1 cellular context compared by ENCODE assay signal in the genomic region with DNA sequence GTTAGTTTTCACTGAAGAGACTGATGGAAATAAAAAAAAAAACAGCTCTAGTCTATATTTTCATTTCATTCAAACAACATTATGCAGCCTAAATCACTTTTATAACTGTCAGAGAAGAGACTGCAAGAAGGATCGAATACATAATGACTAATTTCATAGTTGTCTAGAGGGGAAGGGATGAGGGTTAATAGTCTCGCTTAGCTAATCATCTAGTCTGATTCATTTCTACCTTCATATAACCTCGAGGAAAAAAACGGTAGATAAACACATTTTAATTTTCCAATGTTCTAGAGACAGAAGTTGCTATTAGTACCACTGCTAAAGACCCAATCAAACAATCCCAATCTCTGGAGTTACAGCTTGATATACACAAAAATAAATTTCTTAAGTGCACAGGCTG.
TF ChIP-seq lines count a peak whose summit lies in the region.

No MANE protein-coding gene starts in this region.

TF ChIP-seq in K562, 482 proteins besides CTCF, POLR2A, EP300 and RAD21:
- TF ChIP-seq ZC3H11A (IDR thresholded peaks at IDR 0.05; ENCODE audit: low read depth, low read length) (no peak), SAFB (IDR thresholded peaks at IDR 0.05; ENCODE audit: borderline replicate concordance, low read depth, low read length) (no peak), DIDO1 (tag; IDR thresholded peaks at IDR 0.05; ENCODE audit: low read depth) (no peak), EGR1 (conservative IDR thresholded peaks at IDR 0.05) (no peak), ZNF436 (CRISPR knock-in tag; IDR thresholded peaks at IDR 0.05) (no peak), XRCC3 (IDR thresholded peaks at IDR 0.05) (no peak), MYBL2 (IDR thresholded peaks at IDR 0.05; ENCODE audit: low read depth) (no peak), MYBL2 (CRISPR knock-in tag; IDR thresholded peaks at IDR 0.05; ENCODE audit: borderline replicate concordance) (no peak), FOXA3 (CRISPR knock-in tag; conservative IDR thresholded peaks at IDR 0.05 in 1 of 2, IDR thresholded peaks at IDR 0.05 in 1 of 2) (no peak), NFYB (IDR thresholded peaks at IDR 0.05; ENCODE audit: extremely low read depth, insufficient read length) (no peak), RBM25 (IDR thresholded peaks at IDR 0.05; ENCODE audit: low read depth, low read length, severe bottlenecking) (no peak), ZNF140 (CRISPR knock-in tag; IDR thresholded peaks at IDR 0.05) (no peak), IRF2 (CRISPR knock-in tag; IDR thresholded peaks at IDR 0.05) (no peak)
- TF ChIP-seq, protein P1, sequence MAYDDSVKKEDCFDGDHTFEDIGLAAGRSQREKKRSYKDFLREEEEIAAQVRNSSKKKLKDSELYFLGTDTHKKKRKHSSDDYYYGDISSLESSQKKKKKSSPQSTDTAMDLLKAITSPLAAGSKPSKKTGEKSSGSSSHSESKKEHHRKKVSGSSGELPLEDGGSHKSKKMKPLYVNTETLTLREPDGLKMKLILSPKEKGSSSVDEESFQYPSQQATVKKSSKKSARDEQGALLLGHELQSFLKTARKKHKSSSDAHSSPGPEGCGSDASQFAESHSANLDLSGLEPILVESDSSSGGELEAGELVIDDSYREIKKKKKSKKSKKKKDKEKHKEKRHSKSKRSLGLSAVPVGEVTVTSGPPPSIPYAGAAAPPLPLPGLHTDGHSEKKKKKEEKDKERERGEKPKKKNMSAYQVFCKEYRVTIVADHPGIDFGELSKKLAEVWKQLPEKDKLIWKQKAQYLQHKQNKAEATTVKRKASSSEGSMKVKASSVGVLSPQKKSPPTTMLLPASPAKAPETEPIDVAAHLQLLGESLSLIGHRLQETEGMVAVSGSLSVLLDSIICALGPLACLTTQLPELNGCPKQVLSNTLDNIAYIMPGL (CRISPR knock-in tag; IDR thresholded peaks at IDR 0.05), result no peak
- TF ChIP-seq, protein P2, sequence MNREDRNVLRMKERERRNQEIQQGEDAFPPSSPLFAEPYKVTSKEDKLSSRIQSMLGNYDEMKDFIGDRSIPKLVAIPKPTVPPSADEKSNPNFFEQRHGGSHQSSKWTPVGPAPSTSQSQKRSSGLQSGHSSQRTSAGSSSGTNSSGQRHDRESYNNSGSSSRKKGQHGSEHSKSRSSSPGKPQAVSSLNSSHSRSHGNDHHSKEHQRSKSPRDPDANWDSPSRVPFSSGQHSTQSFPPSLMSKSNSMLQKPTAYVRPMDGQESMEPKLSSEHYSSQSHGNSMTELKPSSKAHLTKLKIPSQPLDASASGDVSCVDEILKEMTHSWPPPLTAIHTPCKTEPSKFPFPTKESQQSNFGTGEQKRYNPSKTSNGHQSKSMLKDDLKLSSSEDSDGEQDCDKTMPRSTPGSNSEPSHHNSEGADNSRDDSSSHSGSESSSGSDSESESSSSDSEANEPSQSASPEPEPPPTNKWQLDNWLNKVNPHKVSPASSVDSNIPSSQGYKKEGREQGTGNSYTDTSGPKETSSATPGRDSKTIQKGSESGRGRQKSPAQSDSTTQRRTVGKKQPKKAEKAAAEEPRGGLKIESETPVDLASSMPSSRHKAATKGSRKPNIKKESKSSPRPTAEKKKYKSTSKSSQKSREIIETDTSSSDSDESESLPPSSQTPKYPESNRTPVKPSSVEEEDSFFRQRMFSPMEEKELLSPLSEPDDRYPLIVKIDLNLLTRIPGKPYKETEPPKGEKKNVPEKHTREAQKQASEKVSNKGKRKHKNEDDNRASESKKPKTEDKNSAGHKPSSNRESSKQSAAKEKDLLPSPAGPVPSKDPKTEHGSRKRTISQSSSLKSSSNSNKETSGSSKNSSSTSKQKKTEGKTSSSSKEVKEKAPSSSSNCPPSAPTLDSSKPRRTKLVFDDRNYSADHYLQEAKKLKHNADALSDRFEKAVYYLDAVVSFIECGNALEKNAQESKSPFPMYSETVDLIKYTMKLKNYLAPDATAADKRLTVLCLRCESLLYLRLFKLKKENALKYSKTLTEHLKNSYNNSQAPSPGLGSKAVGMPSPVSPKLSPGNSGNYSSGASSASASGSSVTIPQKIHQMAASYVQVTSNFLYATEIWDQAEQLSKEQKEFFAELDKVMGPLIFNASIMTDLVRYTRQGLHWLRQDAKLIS (CRISPR knock-in tag; IDR thresholded peaks at IDR 0.05), result no peak
TF ChIP-seq in K562: peak in this region for 0.
